6 cellular contexts compared by ENCODE assay signal in the genomic region with DNA sequence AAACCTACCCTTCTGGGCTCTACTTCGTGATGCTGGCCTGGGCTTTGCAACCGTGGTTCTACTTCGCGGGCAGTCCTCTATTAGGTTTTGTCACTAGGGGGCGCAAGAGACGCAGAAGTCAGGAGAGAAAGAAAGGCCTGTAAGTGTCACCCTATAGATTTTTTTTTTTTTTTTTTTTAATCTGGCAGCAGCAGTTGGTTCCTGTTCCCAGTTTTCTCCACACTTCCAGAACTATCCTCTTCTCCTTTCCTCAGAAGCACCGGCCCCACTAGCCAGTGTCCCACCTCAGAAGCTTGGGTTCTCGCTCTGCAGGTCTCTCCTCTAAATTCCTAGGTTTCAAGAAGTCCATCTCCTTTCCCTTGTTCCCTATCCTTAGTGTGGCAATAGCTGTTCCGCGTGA. TPM values are rescaled to one million over a fixed set of nuclear protein-coding genes. Genes with fewer than 3 reads are reported as not detected.
DNase-seq lines count a peak whose midpoint lies in the region; ATAC-seq and TF ChIP-seq lines count a peak whose summit lies in the region.

No MANE protein-coding gene starts in this region.

- no peak overlapping the region for H3K14ac ChIP-seq in H9 (ENCODE audit: insufficient read depth, low read length)

- H2BK12ac ChIP-seq in H9 (ENCODE audit: insufficient read length, low read depth, low read length) = no peak overlapping the region

- no peaks in the 10 kb centered on the region for H3K79me1 ChIP-seq in H9 (ENCODE audit: insufficient read depth, low read depth, low read length, poor library complexity, severe bottlenecking)

- no peak overlapping the region for H4K91ac ChIP-seq in H9 (ENCODE audit: insufficient read length, low read depth, low read length)

- H3K27me3 ChIP-seq in A673 (replicated peaks; ENCODE audit: insufficient read depth, low read depth, low read length, poor library complexity) (peaks cover 11% of the 10 kb centered on the region), H9 (ENCODE audit: insufficient read depth, low read length) (no peaks in the 10 kb centered on the region)

- no peak overlapping the region for H2AK5ac ChIP-seq in H9 (ENCODE audit: insufficient read length, low read length)

- H4K20me1 ChIP-seq in H9 (ENCODE audit: control insufficient read depth, insufficient read depth, insufficient read length) = no peaks in the 10 kb centered on the region

- H3K4me1 Mint-ChIP-seq in H9 = no peaks in the 10 kb centered on the region

- H2BK15ac ChIP-seq in H9 (ENCODE audit: low read depth, low read length) = no peak overlapping the region

- no peaks in the 10 kb centered on the region; the same call in 1 of the 2 replicates for H3K27me3 Mint-ChIP-seq in H9 (ENCODE audit: low read depth)

- H3K23ac ChIP-seq in H9 (ENCODE audit: insufficient read length, low read depth, low read length) = no peak overlapping the region

- no TSS peak for BruUV-seq in A673 (replicated peaks; lab: Mats Ljungman, UMichigan)

- H3K4me1 ChIP-seq in A673 (ENCODE audit: insufficient read depth, low read length, poor library complexity, severe bottlenecking) = no peaks in the 10 kb centered on the region
- H3K4me1 ChIP-seq in H9 (ENCODE audit: insufficient read depth, low read length) = no peaks in the 10 kb centered on the region

- no CpG with 5 or more reads among the region's 10 CpGs for WGBS in H9 (ENCODE audit: extremely low coverage, insufficient read length, low lambda C conversion rate)

- H3K4me3 ChIP-seq in A673 (ENCODE audit: low read depth, low read length, poor library complexity, severe bottlenecking) = no peak overlapping the region
- H3K4me3 ChIP-seq in coronary artery = no peak overlapping the region

- H3K4me2 ChIP-seq in H9 (ENCODE audit: insufficient read depth, insufficient read length, low read length) = no peak overlapping the region

- CTCF ChIA-PET in A673 (lab: Charles Lee) = interaction anchor here (0.7 kb wide), 1 partner anchor 1614 kb away, joined by 6 read pairs; no protein-coding TSS in a partner anchor

- no peak overlapping the region for H2BK120ac ChIP-seq in H9 (ENCODE audit: low read depth, low read length, poor library complexity, severe bottlenecking)

- H3K9me3 ChIP-seq in A673 (ENCODE audit: low read depth, low read length, poor library complexity, severe bottlenecking) (no peaks in the 10 kb centered on the region), H9 (ENCODE audit: control insufficient read depth, low read depth, low read length) (peaks cover 76% of the 10 kb centered on the region)

- H2BK20ac ChIP-seq in H9 (ENCODE audit: low read depth, low read length, poor library complexity, severe bottlenecking) = no peak overlapping the region

- H3T11ph ChIP-seq in H9 (ENCODE audit: low read length) = no peak overlapping the region

- no peaks in the 10 kb centered on the region for H3K36me3 ChIP-seq in A673 (ENCODE audit: insufficient read depth, low read length, poor library complexity, severe bottlenecking)

- peak; percentile 76 for DNase-seq in A673 (ENCODE audit: low spot score)
- peak; percentile 34 for DNase-seq in H9
- peak; percentile 79 for DNase-seq in RPMI8226
- DNase-seq in coronary artery (ENCODE audit: low spot score) = no peak
- peak; percentile 79 for DNase-seq in retina

- no peak overlapping the region for H3K56ac ChIP-seq in H9 (ENCODE audit: insufficient read length, low read depth, low read length)

- no peaks in the 10 kb centered on the region for H3K79me2 ChIP-seq in H9 (ENCODE audit: insufficient read depth, low read length)

- H3K4ac ChIP-seq in H9 (ENCODE audit: low read depth, low read length) = no peak overlapping the region

- H3K27ac ChIP-seq in A673 (ENCODE audit: low read depth, low read length, poor library complexity, severe bottlenecking) (no peak overlapping the region), H9 (ENCODE audit: insufficient read length, low read depth, low read length) (no peak overlapping the region), coronary artery (no peak overlapping the region)

- H3K9me3 Mint-ChIP-seq in H9 = peaks cover 89 to 94% of the 10 kb centered on the region in 2 experiments

- no peaks in the 10 kb centered on the region for H3K23me2 ChIP-seq in H9 (ENCODE audit: insufficient read length, low read depth, low read length, poor library complexity, severe bottlenecking)

- H3K27ac Mint-ChIP-seq in H9 = no peak overlapping the region

- TF ChIP-seq CTCF in A673 (conservative IDR thresholded peaks at IDR 0.05; ENCODE audit: low read depth, low read length) (peak; percentile 91), H9 (conservative IDR thresholded peaks at IDR 0.05) (peak; percentile 59), coronary artery (IDR thresholded peaks at IDR 0.05) (peak; percentile 15)

- intact Hi-C loops in A673 (cut with micrococcal nuclease; ENCODE audit: unreplicated experiment) = loop anchor here (5.0 kb wide), 1 partner anchor 568 kb away; no protein-coding TSS in a partner anchor

- H3K9ac ChIP-seq in H9 (ENCODE audit: extremely low read depth, insufficient read length, low read length) = no peak overlapping the region

- peaks cover 0 to 19% (median 9%) of the 10 kb centered on the region in 3 experiments; a peak in 5 of 7 replicates for H3K36me3 Mint-ChIP-seq in H9 (ENCODE audit: insufficient read depth in 1 of 3, low read depth in 3 of 3)

- no peak overlapping the region for H3K18ac ChIP-seq in H9 (ENCODE audit: insufficient read length, low read depth, low read length)

- POLR2A ChIA-PET in A673 (lab: Charles Lee; ENCODE audit: low non-redundant PET) = no interaction called here

- H4K8ac ChIP-seq in H9 (replicated peaks; ENCODE audit: insufficient read length, low read depth, low read length) = no peak overlapping the region

- no peak for ATAC-seq in HG03442 (IDR thresholded peaks at IDR 0.05; ENCODE audit: unreplicated experiment)

- H3K4me3 Mint-ChIP-seq in H9 = no peak overlapping the region

- no peak overlapping the region for H4K5ac ChIP-seq in H9 (ENCODE audit: insufficient read length, low read depth, low read length)

- no peak overlapping the region for H2BK5ac ChIP-seq in H9 (ENCODE audit: insufficient read length, low read length)

- no peak overlapping the region for H2AFZ ChIP-seq in H9 (ENCODE audit: low read length)

RNA-seq across cellular contexts. Expression of a gene that starts 9.1 kb away (rescaled TPM):
- total RNA-seq in A673 (2021) (not detected in 2 replicates), H9 (2021) (not detected in 2 replicates)

RNA-seq across cellular contexts. Expression of a gene that starts 21.0 kb away (rescaled TPM):
- total RNA-seq in A673 (2021) (not detected in 2 replicates), H9 (2021) (not detected in 2 replicates)

RNA-seq across cellular contexts. Expression of a gene that starts 31.2 kb away (rescaled TPM):
- total RNA-seq in A673 (2021) (not detected in 2 replicates), H9 (2021) (not detected in 2 replicates)

RNA-seq across cellular contexts. Expression of a gene that starts 31.8 kb away (rescaled TPM):
- total RNA-seq in A673 (2021) (not detected in 2 replicates), H9 (2021) (not detected in 2 replicates)

RNA-seq across cellular contexts. Expression of a gene that starts 40.5 kb away (rescaled TPM):
- total RNA-seq in A673 (2021) (not detected in 2 replicates), H9 (2021) (not detected in 2 replicates)

Comparison
In these comparisons a context has a peak if more than half of its experiments do, and no peak if none do; other contexts are left out.
1. CTCF ChIP-seq: peak in every context shown above with its lines; median percentile 91 in A673; 59 in H9; 15 in coronary artery.